ENCODE assay signal across 8 cellular contexts in the genomic region with DNA sequence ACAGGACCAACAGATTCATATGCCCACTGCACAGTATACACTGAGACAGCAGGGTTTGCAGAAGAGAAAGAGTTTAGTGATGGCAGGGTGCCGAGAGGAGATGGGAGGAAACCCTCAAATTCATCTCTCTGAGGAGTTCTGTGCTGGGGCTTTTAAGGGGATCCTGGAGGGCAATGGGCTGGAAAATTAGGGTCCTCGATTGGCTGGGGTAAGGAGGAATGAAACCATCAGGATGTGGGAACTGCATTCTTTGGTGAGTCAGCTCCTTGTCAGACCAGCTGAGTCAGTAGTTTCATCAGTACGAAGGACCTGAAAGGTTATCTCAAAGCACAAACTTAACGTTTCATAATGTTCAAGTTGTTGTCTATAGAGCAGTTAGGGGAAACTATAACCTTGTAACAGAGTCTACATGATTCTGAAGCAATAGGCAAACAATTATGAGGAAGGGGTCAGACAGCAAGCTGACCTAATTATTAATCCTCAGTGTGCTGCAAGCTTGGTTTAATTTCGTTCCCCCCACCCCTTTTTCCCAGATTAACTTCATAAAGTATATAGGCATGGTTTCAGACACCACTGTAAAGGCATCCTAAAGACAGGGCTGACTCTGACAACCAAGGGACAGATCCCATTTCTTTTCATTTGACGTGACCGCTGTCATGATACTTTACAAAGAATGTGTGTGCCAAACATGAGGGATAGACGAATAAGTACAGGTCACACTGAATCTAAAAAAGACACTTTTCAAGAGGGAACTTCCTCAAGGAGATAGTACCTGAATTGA. TPM values are rescaled to one million over a fixed set of nuclear protein-coding genes. Genes with fewer than 3 reads are reported as not detected.
A peak's percentile ranks its signal among the peaks of the same experiment; 100 is the strongest.
DNase-seq lines count a peak whose midpoint lies in the region; ATAC-seq and TF ChIP-seq lines count a peak whose summit lies in the region.

No MANE protein-coding gene starts in this region.

- peaks cover 42 to 63% (median 52%) of the 10 kb centered on the region in 10 experiments for H3K4me1 ChIP-seq in BLaER1 treated with 17β-estradiol and CSF1 and Interleukin-3, amounts not matched to agents 10 nM and 100 nM
- peaks cover 18% of the 10 kb centered on the region for H3K4me1 ChIP-seq in HUES6 (ENCODE audit: control insufficient read depth, insufficient read depth, low read length)
- peaks cover 2 to 25% (median 11%) of the 10 kb centered on the region in 4 donors for H3K4me1 ChIP-seq in liver (ENCODE audit: control insufficient read depth in 4 of 4, insufficient read depth in 4 of 4, low read length in 3 of 4)

- peaks cover 0 to 9% (median 0%) of the 10 kb centered on the region in 11 experiments; a peak in 1 of 22 replicates for H3K9me3 ChIP-seq in BLaER1 treated with 17β-estradiol and CSF1 and Interleukin-3, amounts not matched to agents 10 nM and 100 nM (replicated peaks in 1 of 11)
- H3K9me3 ChIP-seq in HUES6 (ENCODE audit: control insufficient read depth, insufficient read depth, low read depth, low read length) (peaks cover 4% of the 10 kb centered on the region; the same call in 1 of the 2 replicates), liver (ENCODE audit: control insufficient read depth in 4 of 4, low read length in 3 of 4) (no peaks in the 10 kb centered on the region)

- peak overlapping the region in 9 of 11 experiments; percentile 39 to 81 (median 75); a peak in 14 of 22 replicates for H3K9ac ChIP-seq in BLaER1 treated with 17β-estradiol and CSF1 and Interleukin-3, amounts not matched to agents 10 nM and 100 nM
- H3K9ac ChIP-seq in HUES6 (ENCODE audit: low read length) (peak overlapping the region; percentile 29), liver (ENCODE audit: low read depth in 1 of 2, low read length in 2 of 2) (peak overlapping the region; percentile 74 to 97)

- H3K4me2 ChIP-seq in BLaER1 treated with 17β-estradiol and CSF1 and Interleukin-3, amounts not matched to agents 10 nM and 100 nM, result peak overlapping the region; percentile 66 to 84 (median 76)

- peak; percentile 95 for DNase-seq in amniotic epithelial cell (ENCODE audit: low read depth)
- no peak for DNase-seq in GM19238 (ENCODE audit: insufficient read length, low spot score)
- no peak for DNase-seq in occipital lobe (lab: John Stamatoyannopoulos, UW)
- DNase-seq in germinal center (ENCODE audit: low spot score), result no peak

- peak overlapping the region in 9 of 11 experiments; percentile 10 to 83 (median 62); a peak in 17 of 22 replicates for H3K27ac ChIP-seq in BLaER1 treated with 17β-estradiol and CSF1 and Interleukin-3, amounts not matched to agents 10 nM and 100 nM
- H3K27ac ChIP-seq in HUES6 (ENCODE audit: low read depth, low read length), result 0 out of 2 replicates have a peak overlapping the region, but pooled peaks have one; percentile 53
- H3K27ac ChIP-seq in liver (ENCODE audit: low read depth in 1 of 2, low read length in 2 of 2), result peak overlapping the region; percentile 92 to 95

- no peaks in the 10 kb centered on the region for H3K27me3 ChIP-seq in BLaER1 treated with 17β-estradiol and CSF1 and Interleukin-3, amounts not matched to agents 10 nM and 100 nM
- H3K27me3 ChIP-seq in HUES6 (ENCODE audit: control insufficient read depth, insufficient read depth, low read length) (no peaks in the 10 kb centered on the region), liver (ENCODE audit: control insufficient read depth in 4 of 4, insufficient read depth in 4 of 4, low read length in 3 of 4) (no peaks in the 10 kb centered on the region)

- H4K20me1 ChIP-seq in BLaER1 treated with 17β-estradiol and CSF1 and Interleukin-3, amounts not matched to agents 10 nM and 100 nM, result peaks cover 0 to 38% (median 17%) of the 10 kb centered on the region in 11 experiments; a peak in 13 of 22 replicates

- peaks cover 19 to 46% (median 39%) of the 10 kb centered on the region in 11 experiments; a peak in 21 of 22 replicates for H3K36me3 ChIP-seq in BLaER1 treated with 17β-estradiol and CSF1 and Interleukin-3, amounts not matched to agents 10 nM and 100 nM
- H3K36me3 ChIP-seq in HUES6 (ENCODE audit: control insufficient read depth, insufficient read depth, low read length) (peaks cover 17% of the 10 kb centered on the region), liver (ENCODE audit: control insufficient read depth in 4 of 4, insufficient read depth in 3 of 4, low read depth in 1 of 4, low read length in 3 of 4) (no peaks in the 10 kb centered on the region)

- TF ChIP-seq RAD21 in liver (IDR thresholded peaks at IDR 0.05), result peak in 1 of 2 donors; percentile 9

- TF ChIP-seq CTCF in liver (IDR thresholded peaks at IDR 0.05; ENCODE audit: low read depth, low read length, missing input control), result no peak

- WGBS in liver, result 27% methylated on average over 8 of the region's 8 CpGs

- H3K4me3 ChIP-seq in BLaER1 treated with 17β-estradiol and CSF1 and Interleukin-3, amounts not matched to agents 10 nM and 100 nM, result peak overlapping the region; percentile 74 to 91 (median 86); a peak in 16 of 20 replicates
- H3K4me3 ChIP-seq in HUES6 (ENCODE audit: low read depth, low read length), result peak overlapping the region; percentile 66
- peak overlapping the region; percentile 21 to 79 (median 68) for H3K4me3 ChIP-seq in liver (ENCODE audit: low read depth in 1 of 3, low read length in 3 of 3)

- no peak for ATAC-seq in HG02852 (IDR thresholded peaks at IDR 0.05; ENCODE audit: unreplicated experiment)

TF ChIP-seq in liver, 16 proteins besides CTCF, POLR2A, EP300 and RAD21:
- TF ChIP-seq HNF4G (IDR thresholded peaks at IDR 0.05), result no peak
- no peak for TF ChIP-seq FOXA2 (IDR thresholded peaks at IDR 0.05)
- TF ChIP-seq RXRA (IDR thresholded peaks at IDR 0.05), result peak in 1 of 2 donors; percentile 73
- TF ChIP-seq, protein P1, sequence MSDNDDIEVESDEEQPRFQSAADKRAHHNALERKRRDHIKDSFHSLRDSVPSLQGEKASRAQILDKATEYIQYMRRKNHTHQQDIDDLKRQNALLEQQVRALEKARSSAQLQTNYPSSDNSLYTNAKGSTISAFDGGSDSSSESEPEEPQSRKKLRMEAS (IDR thresholded peaks at IDR 0.05), result no peak
- peak; percentile 40 for TF ChIP-seq YY1 (IDR thresholded peaks at IDR 0.05)
- peak in 1 of 2 donors; percentile 52 for TF ChIP-seq JUND (IDR thresholded peaks at IDR 0.05)
- peak; percentile 25 for TF ChIP-seq SP1 (IDR thresholded peaks at IDR 0.05)
- peak; percentile 67 to 74 for TF ChIP-seq HNF4A (conservative IDR thresholded peaks at IDR 0.05)
- TF ChIP-seq, protein P2, sequence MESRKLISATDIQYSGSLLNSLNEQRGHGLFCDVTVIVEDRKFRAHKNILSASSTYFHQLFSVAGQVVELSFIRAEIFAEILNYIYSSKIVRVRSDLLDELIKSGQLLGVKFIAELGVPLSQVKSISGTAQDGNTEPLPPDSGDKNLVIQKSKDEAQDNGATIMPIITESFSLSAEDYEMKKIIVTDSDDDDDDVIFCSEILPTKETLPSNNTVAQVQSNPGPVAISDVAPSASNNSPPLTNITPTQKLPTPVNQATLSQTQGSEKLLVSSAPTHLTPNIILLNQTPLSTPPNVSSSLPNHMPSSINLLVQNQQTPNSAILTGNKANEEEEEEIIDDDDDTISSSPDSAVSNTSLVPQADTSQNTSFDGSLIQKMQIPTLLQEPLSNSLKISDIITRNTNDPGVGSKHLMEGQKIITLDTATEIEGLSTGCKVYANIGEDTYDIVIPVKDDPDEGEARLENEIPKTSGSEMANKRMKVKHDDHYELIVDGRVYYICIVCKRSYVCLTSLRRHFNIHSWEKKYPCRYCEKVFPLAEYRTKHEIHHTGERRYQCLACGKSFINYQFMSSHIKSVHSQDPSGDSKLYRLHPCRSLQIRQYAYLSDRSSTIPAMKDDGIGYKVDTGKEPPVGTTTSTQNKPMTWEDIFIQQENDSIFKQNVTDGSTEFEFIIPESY (IDR thresholded peaks at IDR 0.05), result peak; percentile 18

RNA-seq across cellular contexts. Expression of a gene that starts 1.5 kb away (rescaled TPM):
- total RNA-seq in liver, result 100 to 1,000 TPM; 448 to 721 TPM
- polyA plus RNA-seq in liver, result 100 to 1,000 TPM; 153 to 204 TPM
- total RNA-seq in occipital lobe, result 482 TPM

RNA-seq across cellular contexts. Expression of a gene that starts 52.9 kb away (rescaled TPM):
- total RNA-seq in liver (1 to 10 TPM; 3.6 to 5.6 TPM), occipital lobe (347 TPM)
- polyA plus RNA-seq in liver, result 1 to 10 TPM; 3.0 to 5.4 TPM

Comparison
In these comparisons a context has a peak if more than half of its experiments do, and no peak if none do; other contexts are left out.
1. H3K9ac ChIP-seq: peak in every context shown above with its lines; median percentile 86 in liver; 75 in BLaER1 treated with 17β-estradiol and CSF1 and Interleukin-3, amounts not matched to agents 10 nM and 100 nM; 29 in HUES6.
2. RNA of a gene that starts 52.9 kb away (total RNA-seq): 347 TPM in occipital lobe (single experiment); 3.6 to 5.6 TPM in liver; every median in the first group is over 10 times any median in the second.
3. Peak in every context shown above with its lines, with median percentiles within 50 percentile points of each other: H3K27ac ChIP-seq and H3K4me3 ChIP-seq.